In genomic region chr1:14742181-14742980, GRCh38 we compare ENCODE assay signal across 10 cellular contexts.
A peak's percentile ranks its signal among the peaks of the same experiment; 100 is the strongest.
DNase-seq lines count a peak whose midpoint lies in the region; ATAC-seq, FAIRE-seq and TF ChIP-seq lines count a peak whose summit lies in the region.
"Had no signal": no experiment of that assay in that cellular context is flagged by ENCODE, and none has a peak within 500 bp of the region (broad histone marks: within the 10 kb centered on the region; RNA-seq: fewer than 3 reads in every experiment).

No MANE protein-coding gene starts in this region.

- H3K27me3 Mint-ChIP-seq in neural progenitor cell (ENCODE audit: insufficient read depth, low read depth) = no peaks in the 10 kb centered on the region

- peak; percentile 36 for DNase-seq in DMS 273 treated with DMSO at 0.1 percent for 48 hours (lab: John Stamatoyannopoulos, UW)
- DNase-seq in NCI-H146 (lab: John Stamatoyannopoulos, UW) = peak; percentile 26
- DNase-seq in bronchial epithelial cell (ENCODE audit: low read depth) = peak; percentile 100
- no peak for DNase-seq in neural progenitor cell (ENCODE audit: low spot score)
- no peak for DNase-seq in stimulated activated CD4-positive, alpha-beta T cell treated with anti-CD3 and anti-CD28 coated beads, Interleukin-4, amount 100 ng/mL, for 24 hours
- no peak for DNase-seq in NCI-H187 (lab: John Stamatoyannopoulos, UW)
- no peak for DNase-seq in medulla oblongata (ENCODE audit: extremely low spot score)
- DNase-seq: MM.1S had no signal

- no peak overlapping the region for H3K27ac ChIP-seq in neural progenitor cell

- no peak for ATAC-seq in HG03378 (IDR thresholded peaks at IDR 0.05; ENCODE audit: unreplicated experiment)

- no peaks in the 10 kb centered on the region for H4K20me1 ChIP-seq in neural progenitor cell (ENCODE audit: low read depth)

- H3K79me2 ChIP-seq in neural progenitor cell (ENCODE audit: low read depth) = no peaks in the 10 kb centered on the region

- peaks cover 4% of the 10 kb centered on the region for H3F3A ChIP-seq in neural progenitor cell (ENCODE audit: low read depth)

- H3K4me3 ChIP-seq in bronchial epithelial cell (ENCODE audit: low read depth, low read length) (no peak overlapping the region), neural progenitor cell (no peak overlapping the region)

- no peak for TF ChIP-seq CTCF in bronchial epithelial cell (IDR thresholded peaks at IDR 0.05; ENCODE audit: insufficient read depth, low read length, severe bottlenecking)
- no peak for TF ChIP-seq CTCF in neural progenitor cell (IDR thresholded peaks at IDR 0.05)

- H3K4me1 Mint-ChIP-seq in neural progenitor cell = peaks cover 54% of the 10 kb centered on the region

- H3K9me3 ChIP-seq in neural progenitor cell (ENCODE audit: low read depth) = no peaks in the 10 kb centered on the region

- H3K9ac ChIP-seq in neural progenitor cell = no peak overlapping the region

- peaks cover 3% of the 10 kb centered on the region for H3K36me3 Mint-ChIP-seq in neural progenitor cell

- H3K9me3 Mint-ChIP-seq in neural progenitor cell = no peaks in the 10 kb centered on the region

- H3K27ac Mint-ChIP-seq in neural progenitor cell = peak overlapping the region; percentile 44

- peaks cover 28% of the 10 kb centered on the region for H3K4me1 ChIP-seq in neural progenitor cell

- H3K27me3 ChIP-seq in bronchial epithelial cell (ENCODE audit: control insufficient read depth, insufficient read depth, low read length) = peaks cover 3% of the 10 kb centered on the region
- H3K27me3 ChIP-seq in neural progenitor cell = no peaks in the 10 kb centered on the region

- H3K4me3 Mint-ChIP-seq in neural progenitor cell = no peak overlapping the region

- peak; percentile 97 for FAIRE-seq in bronchial epithelial cell (lab: Jason Lieb, UNC)
- FAIRE-seq: GM18507 had no signal

- H3K36me3 ChIP-seq in bronchial epithelial cell (ENCODE audit: control insufficient read depth, insufficient read depth, low read length) (no peaks in the 10 kb centered on the region), neural progenitor cell (no peaks in the 10 kb centered on the region)

- H3K4me2 ChIP-seq in neural progenitor cell = no peak overlapping the region

- no peak overlapping the region for H2AFZ ChIP-seq in neural progenitor cell (replicated peaks)

Comparison
In these comparisons a context has a peak if more than half of its experiments do, and no peak if none do; other contexts are left out.
1. DNase-seq: peak in DMS 273 treated with DMSO at 0.1 percent for 48 hours (single experiment), NCI-H146 (single experiment) and bronchial epithelial cell (single experiment); none in neural progenitor cell (single experiment), stimulated activated CD4-positive, alpha-beta T cell treated with anti-CD3 and anti-CD28 coated beads, Interleukin-4, amount 100 ng/mL, for 24 hours (single experiment), NCI-H187 (0 of 2) and medulla oblongata (single experiment).